8 cellular contexts compared by ENCODE assay signal in genomic region chr17:57999496-58000017, GRCh38. TPM values are rescaled to one million over a fixed set of nuclear protein-coding genes. Genes with fewer than 3 reads are reported as not detected.
DNase-seq lines count a peak whose midpoint lies in the region; ATAC-seq, FAIRE-seq and TF ChIP-seq lines count a peak whose summit lies in the region.

No MANE protein-coding gene starts in this region.

- H3K4me3 Mint-ChIP-seq in activated naive CD8-positive, alpha-beta T cell treated with anti-CD3 and anti-CD28 coated beads, Interleukin-2, amount 10 ng/mL, durations not matched to agents 7 days and 5 days, result no peak overlapping the region

- H3K4me3 ChIP-seq in left ventricle myocardium inferior (no peak overlapping the region), small intestine (ENCODE audit: low read depth in 1 of 2, low read length in 2 of 2) (no peak overlapping the region)

- H3K36me3 ChIP-seq in left ventricle myocardium inferior (peaks cover 50% of the 10 kb centered on the region), small intestine (ENCODE audit: control insufficient read depth in 2 of 2, insufficient read depth in 2 of 2, low read length in 2 of 2) (peaks cover 5 to 10% of the 10 kb centered on the region in 2 donors)

- H3K27me3 ChIP-seq in left ventricle myocardium inferior (ENCODE audit: low read depth), result no peaks in the 10 kb centered on the region
- H3K27me3 ChIP-seq in small intestine (ENCODE audit: control insufficient read depth in 2 of 2, insufficient read depth in 2 of 2, low read length in 2 of 2), result no peaks in the 10 kb centered on the region

- WGBS in small intestine, 3 donors, result 53 to 60% (median 54%) methylated on average over 1 of the region's 1 CpG

- POLR2A ChIA-PET in activated naive CD8-positive, alpha-beta T cell treated with anti-CD3 and anti-CD28 coated beads, Interleukin-2, amount 10 ng/mL, durations not matched to agents 7 days and 5 days (lab: Charles Lee), result interaction anchor here (0.6 to 5.8 kb wide), 7 partner anchors 7 to 155 kb away, joined by 4 to 49 read pairs (median 6); partner anchors contain the start of genes DYNLL2, SRSF1 and VEZF1

- peak; percentile 36 for FAIRE-seq in small intestine (lab: Jason Lieb, UNC)

- H3K27me3 Mint-ChIP-seq in activated naive CD8-positive, alpha-beta T cell treated with anti-CD3 and anti-CD28 coated beads, Interleukin-2, amount 10 ng/mL, durations not matched to agents 7 days and 5 days, result no peaks in the 10 kb centered on the region

- DNase-seq in Daoy (ENCODE audit: low read depth) (peak; percentile 23), NCI-H446 treated with DMSO at 0.1 percent for 48 hours (lab: John Stamatoyannopoulos, UW) (peak; percentile 52), left ventricle myocardium inferior (no peak), small intestine (peak; percentile 77)
- DNase-seq in activated naive CD8-positive, alpha-beta T cell treated with anti-CD3 and anti-CD28 coated beads, Interleukin-2, amount 10 ng/mL, durations not matched to agents 7 days and 5 days, result no peak
- DNase-seq in stimulated activated CD8-positive, alpha-beta memory T cell treated with anti-CD3 and anti-CD28 coated beads, Interleukin-4, amount 100 ng/mL, for 48 hours, result no peak

- H3K27ac Mint-ChIP-seq in activated naive CD8-positive, alpha-beta T cell treated with anti-CD3 and anti-CD28 coated beads, Interleukin-2, amount 10 ng/mL, durations not matched to agents 7 days and 5 days, result no peak overlapping the region

- intact Hi-C loops in left ventricle myocardium inferior (cut with micrococcal nuclease), result loop anchor here (10.0 kb wide), 1 partner anchor 115 kb away; no protein-coding TSS in a partner anchor

- H3K36me3 Mint-ChIP-seq in activated naive CD8-positive, alpha-beta T cell treated with anti-CD3 and anti-CD28 coated beads, Interleukin-2, amount 10 ng/mL, durations not matched to agents 7 days and 5 days, result peaks cover 20% of the 10 kb centered on the region

- TF ChIP-seq CTCF in left ventricle myocardium inferior (IDR thresholded peaks at IDR 0.05; ENCODE audit: borderline replicate concordance), result peak; percentile 86

- peaks cover 47% of the 10 kb centered on the region for H3K4me1 Mint-ChIP-seq in activated naive CD8-positive, alpha-beta T cell treated with anti-CD3 and anti-CD28 coated beads, Interleukin-2, amount 10 ng/mL, durations not matched to agents 7 days and 5 days

- H3K27ac ChIP-seq in left ventricle myocardium inferior (replicated peaks), result peak overlapping the region; percentile 16
- H3K27ac ChIP-seq in small intestine (ENCODE audit: low read depth in 1 of 2, low read length in 1 of 2), result no peak overlapping the region

- peak; percentile 55 for ATAC-seq in HG02884 (IDR thresholded peaks at IDR 0.05; ENCODE audit: unreplicated experiment)
- peak; percentile 77 for ATAC-seq in activated naive CD8-positive, alpha-beta T cell treated with anti-CD3 and anti-CD28 coated beads, Interleukin-2, amount 10 ng/mL, durations not matched to agents 7 days and 5 days (ENCODE audit: low read depth)
- ATAC-seq in GM18498 (IDR thresholded peaks at IDR 0.05; ENCODE audit: unreplicated experiment), result no peak

- no peaks in the 10 kb centered on the region for H3K9me3 Mint-ChIP-seq in activated naive CD8-positive, alpha-beta T cell treated with anti-CD3 and anti-CD28 coated beads, Interleukin-2, amount 10 ng/mL, durations not matched to agents 7 days and 5 days

- H3K9me3 ChIP-seq in left ventricle myocardium inferior (replicated peaks) (no peaks in the 10 kb centered on the region), small intestine (ENCODE audit: control insufficient read depth, low read depth) (no peaks in the 10 kb centered on the region)

- peaks cover 60% of the 10 kb centered on the region for H3K4me1 ChIP-seq in left ventricle myocardium inferior
- H3K4me1 ChIP-seq in small intestine (ENCODE audit: control insufficient read depth in 2 of 2, insufficient read depth in 1 of 2, low read depth in 1 of 2, low read length in 1 of 2), result peaks cover 0 to 5% of the 10 kb centered on the region in 2 donors

RNA-seq across cellular contexts. Expression of gene SRSF1, which starts 7.5 kb away (rescaled TPM):
- total RNA-seq in Daoy (2014; rRNA removed; shearing (Covaris generic)), result 499 and 574 TPM in 2 replicates
- 100 to 1,000 TPM; 314 to 323 TPM for total RNA-seq in activated naive CD8-positive, alpha-beta T cell treated with anti-CD3 and anti-CD28 coated beads, Interleukin-2, amount 10 ng/mL, durations not matched to agents 7 days and 5 days
- total RNA-seq in left ventricle myocardium inferior, result 92.4 TPM
- 100 to 1,000 TPM in 1 of 3 donors, 10 to 100 TPM in 2; 62.7 to 141 (median 71.8) TPM for polyA plus RNA-seq in small intestine

RNA-seq across cellular contexts. Expression of gene VEZF1, which starts 11.5 kb away (rescaled TPM):
- 27.3 and 33.1 TPM in 2 replicates for total RNA-seq in Daoy (2014; rRNA removed; shearing (Covaris generic))
- 10 to 100 TPM; 54.0 to 57.8 TPM for total RNA-seq in activated naive CD8-positive, alpha-beta T cell treated with anti-CD3 and anti-CD28 coated beads, Interleukin-2, amount 10 ng/mL, durations not matched to agents 7 days and 5 days
- 77.2 TPM for total RNA-seq in left ventricle myocardium inferior
- polyA plus RNA-seq in small intestine, result 10 to 100 TPM; 11.4 to 25.6 (median 11.9) TPM

RNA-seq across cellular contexts. Expression of gene CUEDC1, which starts 44.3 kb away (rescaled TPM):
- 5.0 and 7.0 TPM in 2 replicates for total RNA-seq in Daoy (2014; rRNA removed; shearing (Covaris generic))
- 1 to 10 TPM in 1 of 2 experiments, under 1 TPM in 1; 0.28 to 1.2 TPM for total RNA-seq in activated naive CD8-positive, alpha-beta T cell treated with anti-CD3 and anti-CD28 coated beads, Interleukin-2, amount 10 ng/mL, durations not matched to agents 7 days and 5 days
- 43.2 TPM for total RNA-seq in left ventricle myocardium inferior
- polyA plus RNA-seq in small intestine, result 10 to 100 TPM in 1 of 3 donors, 1 to 10 TPM in 2; 1.6 to 14.9 (median 6.8) TPM

Comparison
In these comparisons a context has a peak if more than half of its experiments do, and no peak if none do; other contexts are left out.
1. DNase-seq: peak in Daoy (single experiment), NCI-H446 treated with DMSO at 0.1 percent for 48 hours (single experiment) and small intestine (single experiment); none in activated naive CD8-positive, alpha-beta T cell treated with anti-CD3 and anti-CD28 coated beads, Interleukin-2, amount 10 ng/mL, durations not matched to agents 7 days and 5 days (single experiment), left ventricle myocardium inferior (single experiment) and stimulated activated CD8-positive, alpha-beta memory T cell treated with anti-CD3 and anti-CD28 coated beads, Interleukin-4, amount 100 ng/mL, for 48 hours (single experiment).